Comparison of ENCODE assay signal across 9 cellular contexts in genomic region chr12:119940881-119941280, GRCh38. TPM values are rescaled to one million over a fixed set of nuclear protein-coding genes. Genes with fewer than 3 reads are reported as not detected.
DNase-seq lines count a peak whose midpoint lies in the region; ATAC-seq, FAIRE-seq and TF ChIP-seq lines count a peak whose summit lies in the region.
"Had no signal": no experiment of that assay in that cellular context is flagged by ENCODE, and none has a peak within 500 bp of the region (broad histone marks: within the 10 kb centered on the region; RNA-seq: fewer than 3 reads in every experiment).

No MANE protein-coding gene starts in this region.

- 23 to 51% (median 24%) methylated on average over 5 of the region's 5 CpGs for WGBS in small intestine, 3 donors

- no peaks in the 10 kb centered on the region for H3K36me3 Mint-ChIP-seq in activated CD4-positive, alpha-beta memory T cell treated with anti-CD3 and anti-CD28 coated beads for 36 hours
- H3K36me3 Mint-ChIP-seq: immature natural killer cell had no signal

- H4K20me1 ChIP-seq in PC-3 (ENCODE audit: low read length) = no peaks in the 10 kb centered on the region
- H4K20me1 ChIP-seq in fibroblast of lung (ENCODE audit: control insufficient read depth, extremely low read depth, insufficient read depth, low read length) = no peaks in the 10 kb centered on the region

- intact Hi-C loops in PC-3 (cut with micrococcal nuclease) = loop anchor here (1.0 to 2.0 kb wide), 3 partner anchors 72 to 146 kb away; no protein-coding TSS in a partner anchor
- intact Hi-C loops in activated CD4-positive, alpha-beta memory T cell treated with anti-CD3 and anti-CD28 coated beads for 36 hours (cut with micrococcal nuclease) = no loop called here

- CTCF ChIA-PET in PC-3 (lab: Charles Lee) = interaction anchor here (0.6 to 1.1 kb wide), 6 partner anchors 33 to 253 kb away, joined by 3 to 8 read pairs (median 6); partner anchors contain the start of gene BICDL1
- CTCF ChIA-PET in activated CD4-positive, alpha-beta memory T cell treated with anti-CD3 and anti-CD28 coated beads for 36 hours (lab: Charles Lee) = no interaction called here

- no peaks in the 10 kb centered on the region for H3K9me3 Mint-ChIP-seq in activated CD4-positive, alpha-beta memory T cell treated with anti-CD3 and anti-CD28 coated beads for 36 hours
- H3K9me3 Mint-ChIP-seq: immature natural killer cell had no signal

- H2AFZ ChIP-seq in PC-3 (ENCODE audit: low read length) (peak overlapping the region; percentile 20; the same call in 1 of the 2 replicates), fibroblast of lung (ENCODE audit: low read length) (no peak overlapping the region)

- peak overlapping the region; percentile 72 for H3K4me2 ChIP-seq in PC-3 (ENCODE audit: low read length)
- peak overlapping the region; percentile 25 for H3K4me2 ChIP-seq in fibroblast of lung (ENCODE audit: extremely low read depth, insufficient read depth, low read length)

- H3K27ac Mint-ChIP-seq in activated CD4-positive, alpha-beta memory T cell treated with anti-CD3 and anti-CD28 coated beads for 36 hours = no peak overlapping the region
- H3K27ac Mint-ChIP-seq: immature natural killer cell had no signal

- H3K9me3 ChIP-seq in PC-3 (ENCODE audit: low read length) (no peaks in the 10 kb centered on the region), fibroblast of lung (ENCODE audit: control insufficient read depth, insufficient read depth, low read depth, low read length) (no peaks in the 10 kb centered on the region), small intestine (ENCODE audit: control insufficient read depth, low read depth) (no peaks in the 10 kb centered on the region)

- POLR2A ChIA-PET in PC-3 (lab: Charles Lee; ENCODE audit: unreplicated experiment) = no interaction called here
- POLR2A ChIA-PET in activated CD4-positive, alpha-beta memory T cell treated with anti-CD3 and anti-CD28 coated beads for 36 hours (lab: Charles Lee) = no interaction called here

- H3K27me3 ChIP-seq in PC-3 (ENCODE audit: low read length) = no peaks in the 10 kb centered on the region
- H3K27me3 ChIP-seq in fibroblast of lung (ENCODE audit: control insufficient read depth, insufficient read depth, low read length) = no peaks in the 10 kb centered on the region
- H3K27me3 ChIP-seq in small intestine (ENCODE audit: control insufficient read depth in 2 of 2, insufficient read depth in 2 of 2, low read length in 2 of 2) = no peaks in the 10 kb centered on the region

- no peaks in the 10 kb centered on the region for H3K36me3 ChIP-seq in PC-3 (ENCODE audit: low read depth, low read length)
- no peaks in the 10 kb centered on the region for H3K36me3 ChIP-seq in fibroblast of lung (ENCODE audit: control insufficient read depth, insufficient read depth, low read length)
- H3K36me3 ChIP-seq in small intestine (ENCODE audit: control insufficient read depth in 2 of 2, insufficient read depth in 2 of 2, low read length in 2 of 2) = no peaks in the 10 kb centered on the region

- no peak overlapping the region for H3K4me3 Mint-ChIP-seq in activated CD4-positive, alpha-beta memory T cell treated with anti-CD3 and anti-CD28 coated beads for 36 hours
- H3K4me3 Mint-ChIP-seq: immature natural killer cell had no signal

- H3K9ac ChIP-seq in PC-3 (ENCODE audit: low read length) (no peak overlapping the region; the same call in 1 of the 2 replicates), fibroblast of lung (ENCODE audit: insufficient read depth, low read length) (no peak overlapping the region)

- DNase-seq in SIG-M5 treated with dmso at 0.1 percent for 504 hours (lab: John Stamatoyannopoulos, UW; ENCODE audit: unreplicated experiment) (peak; percentile 40), SIG-M5 (lab: John Stamatoyannopoulos, UW) (no peak), PC-3 (peak; percentile 99), fibroblast of lung (ENCODE audit: low read depth in 2 of 2) (peak; percentile 6 to 85), small intestine (no peak)
- no peak for DNase-seq in activated CD4-positive, alpha-beta memory T cell treated with anti-CD3 and anti-CD28 coated beads for 36 hours
- no peak for DNase-seq in activated T-cell treated with anti-CD3 and anti-CD28 coated beads, Interleukin-2, amount 50 U/mL, for 1 hour
- DNase-seq: immature natural killer cell had no signal

- H3K27me3 Mint-ChIP-seq in activated CD4-positive, alpha-beta memory T cell treated with anti-CD3 and anti-CD28 coated beads for 36 hours = peaks cover 6% of the 10 kb centered on the region

- TF ChIP-seq CTCF in PC-3 (conservative IDR thresholded peaks at IDR 0.05; ENCODE audit: low read depth, low read length) (no peak), fibroblast of lung (conservative IDR thresholded peaks at IDR 0.05 in 1 of 2, IDR thresholded peaks at IDR 0.05 in 1 of 2; ENCODE audit: low read depth in 1 of 2, low read length in 2 of 2) (no peak)

- no peaks in the 10 kb centered on the region for H3K9me2 ChIP-seq in PC-3 (replicated peaks; ENCODE audit: low read length)

- H3K4me1 ChIP-seq in PC-3 (ENCODE audit: insufficient read depth, low read length) (peaks cover 14% of the 10 kb centered on the region), fibroblast of lung (ENCODE audit: control insufficient read depth, extremely low read depth, insufficient read depth, low read length) (no peaks in the 10 kb centered on the region), small intestine (ENCODE audit: control insufficient read depth in 2 of 2, insufficient read depth in 1 of 2, low read depth in 1 of 2, low read length in 1 of 2) (no peaks in the 10 kb centered on the region)

- ATAC-seq in PC-3 (peak; percentile 97), HG02798 (IDR thresholded peaks at IDR 0.05; ENCODE audit: poor library complexity, unreplicated experiment) (no peak)

- H3K79me2 ChIP-seq in PC-3 (ENCODE audit: low read length) (no peaks in the 10 kb centered on the region), fibroblast of lung (ENCODE audit: control insufficient read depth, insufficient read depth, low read length) (no peaks in the 10 kb centered on the region)

- H3K4me1 Mint-ChIP-seq in activated CD4-positive, alpha-beta memory T cell treated with anti-CD3 and anti-CD28 coated beads for 36 hours (ENCODE audit: low read depth) = peaks cover 2% of the 10 kb centered on the region
- H3K4me1 Mint-ChIP-seq: immature natural killer cell had no signal

- no peak for FAIRE-seq in small intestine (lab: Jason Lieb, UNC)

- H3K4me3 ChIP-seq in PC-3 (ENCODE audit: low read length) (peak overlapping the region; percentile 9; the same call in 1 of the 2 replicates), fibroblast of lung (replicated peaks in 1 of 4; ENCODE audit: control extremely low read depth in 1 of 4, insufficient read depth in 1 of 4, low read depth in 3 of 4, low read length in 4 of 4) (no peak overlapping the region), small intestine (ENCODE audit: low read depth in 1 of 2, low read length in 2 of 2) (no peak overlapping the region)

- BruUV-seq in PC-3 (replicated peaks; lab: Mats Ljungman, UMichigan) = no TSS peak

- no peaks in the 10 kb centered on the region for H3F3A ChIP-seq in PC-3 (ENCODE audit: low read length, unreplicated experiment)

- H3K27ac ChIP-seq in PC-3 (ENCODE audit: low read length) (peak overlapping the region; percentile 79), fibroblast of lung (ENCODE audit: insufficient read depth, low read length) (no peak overlapping the region), small intestine (ENCODE audit: low read depth in 1 of 2, low read length in 1 of 2) (no peak overlapping the region)

RNA-seq across cellular contexts. Expression of gene BICDL1, which starts 48.2 kb away (rescaled TPM):
- total RNA-seq in PC-3 (2014; rRNA removed) (3.6 and 5.8 TPM in 2 replicates), fibroblast of lung (under 0.01 TPM in 1 of 2 replicates, not detected in the other)
- polyA plus RNA-seq in fibroblast of lung (not detected in 2 replicates), small intestine (1 to 10 TPM; 5.7 to 9.8 (median 6.3) TPM)
- polyA plus RNA-seq in fibroblast of lung (2012) = not detected in 2 replicates
- polyA minus RNA-seq in fibroblast of lung (ENCODE audit: low replicate concordance) = not detected in 2 replicates
- 100 to 1,000 TPM; 143 to 155 TPM for total RNA-seq in activated CD4-positive, alpha-beta memory T cell treated with anti-CD3 and anti-CD28 coated beads for 36 hours

Comparison
In these comparisons a context has a peak if more than half of its experiments do, and no peak if none do; other contexts are left out.
1. DNase-seq: peak in SIG-M5 treated with dmso at 0.1 percent for 504 hours (single experiment), PC-3 (single experiment) and fibroblast of lung (2 of 2); none in SIG-M5 (single experiment), activated CD4-positive, alpha-beta memory T cell treated with anti-CD3 and anti-CD28 coated beads for 36 hours (single experiment), activated T-cell treated with anti-CD3 and anti-CD28 coated beads, Interleukin-2, amount 50 U/mL, for 1 hour (single experiment) and small intestine (single experiment).
2. RNA of gene BICDL1, which starts 48.2 kb away (total RNA-seq): 143 to 155 TPM in activated CD4-positive, alpha-beta memory T cell treated with anti-CD3 and anti-CD28 coated beads for 36 hours; 3.6 to 5.8 TPM in PC-3 and under 0.01 TPM in fibroblast of lung; every median in the first group is over 10 times any median in the second.